Comparison of ENCODE assay signal across 1 cellular context in genomic region chr19:39970674-39971379, GRCh38.
A peak's percentile ranks its signal among the peaks of the same experiment; 100 is the strongest.
TF ChIP-seq lines count a peak whose summit lies in the region.

TSS of gene PSMC4 (plus strand) at chr19:39971165. CDS start at chr19:39971203, 38 bp downstream.

TF ChIP-seq in HepG2, 621 proteins besides CTCF, POLR2A, EP300 and RAD21 (continued from another document and continues in another):
- TF ChIP-seq ZNF605 (CRISPR knock-in tag; IDR thresholded peaks at IDR 0.05) (peak; percentile 88), TRIM22 (IDR thresholded peaks at IDR 0.05) (no peak), KLF13 (CRISPR knock-in tag; IDR thresholded peaks at IDR 0.05) (0 out of 2 replicates have a peak, but pooled peaks have one; percentile 42), ZSCAN25 (CRISPR knock-in tag; IDR thresholded peaks at IDR 0.05) (peak; percentile 63; the same call in 1 of the 2 replicates), IKZF4 (CRISPR knock-in tag; IDR thresholded peaks at IDR 0.05; ENCODE audit: borderline replicate concordance, low read depth, not compliant biosample characterization) (no peak), ZNF260 (CRISPR knock-in tag; IDR thresholded peaks at IDR 0.05; ENCODE audit: borderline replicate concordance, low read depth) (no peak), CC2D1A (CRISPR knock-in tag; IDR thresholded peaks at IDR 0.05) (0 out of 2 replicates have a peak, but pooled peaks have one; percentile 55), ZNF747 (CRISPR knock-in tag; IDR thresholded peaks at IDR 0.05; ENCODE audit: borderline replicate concordance) (0 out of 2 replicates have a peak, but pooled peaks have one; percentile 38), GATAD1 (CRISPR knock-in tag; IDR thresholded peaks at IDR 0.05) (peak; percentile 95), SIN3A (IDR thresholded peaks at IDR 0.05; ENCODE audit: borderline replicate concordance, low read depth, low read length) (peak; percentile 81; the same call in 1 of the 2 replicates), SAFB2 (CRISPR knock-in tag; IDR thresholded peaks at IDR 0.05; ENCODE audit: borderline replicate concordance, low read depth) (peak; percentile 90; the same call in 1 of the 2 replicates), TMF1 (CRISPR knock-in tag; IDR thresholded peaks at IDR 0.05; ENCODE audit: low read depth) (no peak; the same call in 1 of the 2 replicates), MEIS1 (CRISPR knock-in tag; IDR thresholded peaks at IDR 0.05; ENCODE audit: borderline replicate concordance) (no peak; the same call in 1 of the 2 replicates), NCOR1 (IDR thresholded peaks at IDR 0.05; ENCODE audit: borderline replicate concordance, low read length) (no peak; the same call in 1 of the 2 replicates), KAT2B (IDR thresholded peaks at IDR 0.05; ENCODE audit: borderline replicate concordance, low read depth, low read length) (no peak), ZNF12 (CRISPR knock-in tag; IDR thresholded peaks at IDR 0.05) (0 out of 2 replicates have a peak, but pooled peaks have one; percentile 19), NKX3-1 (CRISPR knock-in tag; IDR thresholded peaks at IDR 0.05) (peak; percentile 82), RBAK (CRISPR knock-in tag; IDR thresholded peaks at IDR 0.05) (no peak), ZBTB3 (CRISPR knock-in tag; IDR thresholded peaks at IDR 0.05; ENCODE audit: borderline replicate concordance, low read depth) (no peak), ZNF33B (CRISPR knock-in tag; IDR thresholded peaks at IDR 0.05) (no peak), PHF20 (CRISPR knock-in tag; IDR thresholded peaks at IDR 0.05) (peak; percentile 82), ZZZ3 (CRISPR knock-in tag; IDR thresholded peaks at IDR 0.05; ENCODE audit: borderline replicate concordance) (no peak; the same call in 1 of the 2 replicates), MIER2 (CRISPR knock-in tag; IDR thresholded peaks at IDR 0.05) (peak; percentile 83), ZNF501 (CRISPR knock-in tag; IDR thresholded peaks at IDR 0.05) (peak; percentile 54), ZNF335 (CRISPR knock-in tag; IDR thresholded peaks at IDR 0.05) (peak; percentile 83; the same call in 1 of the 2 replicates), ZNF207 (IDR thresholded peaks at IDR 0.05; ENCODE audit: borderline replicate concordance) (no peak), HOXA9 (CRISPR knock-in tag; IDR thresholded peaks at IDR 0.05; ENCODE audit: borderline replicate concordance) (no peak), ZNF276 (CRISPR knock-in tag; IDR thresholded peaks at IDR 0.05; ENCODE audit: low read depth) (peak; percentile 59; the same call in 1 of the 2 replicates), ZBTB46 (CRISPR knock-in tag; IDR thresholded peaks at IDR 0.05; ENCODE audit: borderline replicate concordance) (no peak), ZNF468 (CRISPR knock-in tag; IDR thresholded peaks at IDR 0.05) (no peak), ELF3 (CRISPR knock-in tag; IDR thresholded peaks at IDR 0.05) (peak; percentile 74), BRF2 (CRISPR knock-in tag; IDR thresholded peaks at IDR 0.05) (no peak), ZNF337 (CRISPR knock-in tag; IDR thresholded peaks at IDR 0.05; ENCODE audit: borderline replicate concordance, low read depth) (no peak), SALL1 (CRISPR knock-in tag; IDR thresholded peaks at IDR 0.05) (peak; percentile 93), ZNF34 (CRISPR knock-in tag; IDR thresholded peaks at IDR 0.05; ENCODE audit: borderline replicate concordance) (no peak), MTA1 (CRISPR knock-in tag; IDR thresholded peaks at IDR 0.05; ENCODE audit: borderline replicate concordance) (peak; percentile 68; the same call in 1 of the 2 replicates), ZNF484 (CRISPR knock-in tag; IDR thresholded peaks at IDR 0.05; ENCODE audit: borderline replicate concordance, low read depth) (no peak), ZNF562 (CRISPR knock-in tag; IDR thresholded peaks at IDR 0.05; ENCODE audit: borderline replicate concordance) (no peak), ZEB1 (IDR thresholded peaks at IDR 0.05; ENCODE audit: insufficient replicate concordance, low read depth) (no peak), FOSL1 (CRISPR knock-in tag; IDR thresholded peaks at IDR 0.05; ENCODE audit: borderline replicate concordance) (no peak), DMAP1 (CRISPR knock-in tag; IDR thresholded peaks at IDR 0.05) (peak; percentile 83), POLR2AphosphoS5 (IDR thresholded peaks at IDR 0.05; ENCODE audit: low read depth, low read length) (peak; percentile 83), TERF1 (CRISPR knock-in tag; IDR thresholded peaks at IDR 0.05) (no peak), HNF4G (IDR thresholded peaks at IDR 0.05; ENCODE audit: borderline replicate concordance, low read depth, low read length) (0 out of 2 replicates have a peak, but pooled peaks have one; percentile 9), HNF4G (CRISPR knock-in tag; IDR thresholded peaks at IDR 0.05; ENCODE audit: borderline replicate concordance, low read depth) (peak; percentile 48; the same call in 1 of the 2 replicates), ZNF180 (CRISPR knock-in tag; IDR thresholded peaks at IDR 0.05; ENCODE audit: borderline replicate concordance, low read depth) (no peak)
- TF ChIP-seq, protein P1, sequence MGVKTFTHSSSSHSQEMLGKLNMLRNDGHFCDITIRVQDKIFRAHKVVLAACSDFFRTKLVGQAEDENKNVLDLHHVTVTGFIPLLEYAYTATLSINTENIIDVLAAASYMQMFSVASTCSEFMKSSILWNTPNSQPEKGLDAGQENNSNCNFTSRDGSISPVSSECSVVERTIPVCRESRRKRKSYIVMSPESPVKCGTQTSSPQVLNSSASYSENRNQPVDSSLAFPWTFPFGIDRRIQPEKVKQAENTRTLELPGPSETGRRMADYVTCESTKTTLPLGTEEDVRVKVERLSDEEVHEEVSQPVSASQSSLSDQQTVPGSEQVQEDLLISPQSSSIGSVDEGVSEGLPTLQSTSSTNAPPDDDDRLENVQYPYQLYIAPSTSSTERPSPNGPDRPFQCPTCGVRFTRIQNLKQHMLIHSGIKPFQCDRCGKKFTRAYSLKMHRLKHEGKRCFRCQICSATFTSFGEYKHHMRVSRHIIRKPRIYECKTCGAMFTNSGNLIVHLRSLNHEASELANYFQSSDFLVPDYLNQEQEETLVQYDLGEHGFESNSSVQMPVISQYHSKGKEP (CRISPR knock-in tag; IDR thresholded peaks at IDR 0.05) = 0 out of 2 replicates have a peak, but pooled peaks have one; percentile 50
- TF ChIP-seq, protein P2, sequence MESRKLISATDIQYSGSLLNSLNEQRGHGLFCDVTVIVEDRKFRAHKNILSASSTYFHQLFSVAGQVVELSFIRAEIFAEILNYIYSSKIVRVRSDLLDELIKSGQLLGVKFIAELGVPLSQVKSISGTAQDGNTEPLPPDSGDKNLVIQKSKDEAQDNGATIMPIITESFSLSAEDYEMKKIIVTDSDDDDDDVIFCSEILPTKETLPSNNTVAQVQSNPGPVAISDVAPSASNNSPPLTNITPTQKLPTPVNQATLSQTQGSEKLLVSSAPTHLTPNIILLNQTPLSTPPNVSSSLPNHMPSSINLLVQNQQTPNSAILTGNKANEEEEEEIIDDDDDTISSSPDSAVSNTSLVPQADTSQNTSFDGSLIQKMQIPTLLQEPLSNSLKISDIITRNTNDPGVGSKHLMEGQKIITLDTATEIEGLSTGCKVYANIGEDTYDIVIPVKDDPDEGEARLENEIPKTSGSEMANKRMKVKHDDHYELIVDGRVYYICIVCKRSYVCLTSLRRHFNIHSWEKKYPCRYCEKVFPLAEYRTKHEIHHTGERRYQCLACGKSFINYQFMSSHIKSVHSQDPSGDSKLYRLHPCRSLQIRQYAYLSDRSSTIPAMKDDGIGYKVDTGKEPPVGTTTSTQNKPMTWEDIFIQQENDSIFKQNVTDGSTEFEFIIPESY (CRISPR knock-in tag; IDR thresholded peaks at IDR 0.05) = peak; percentile 85
- TF ChIP-seq, protein P3, sequence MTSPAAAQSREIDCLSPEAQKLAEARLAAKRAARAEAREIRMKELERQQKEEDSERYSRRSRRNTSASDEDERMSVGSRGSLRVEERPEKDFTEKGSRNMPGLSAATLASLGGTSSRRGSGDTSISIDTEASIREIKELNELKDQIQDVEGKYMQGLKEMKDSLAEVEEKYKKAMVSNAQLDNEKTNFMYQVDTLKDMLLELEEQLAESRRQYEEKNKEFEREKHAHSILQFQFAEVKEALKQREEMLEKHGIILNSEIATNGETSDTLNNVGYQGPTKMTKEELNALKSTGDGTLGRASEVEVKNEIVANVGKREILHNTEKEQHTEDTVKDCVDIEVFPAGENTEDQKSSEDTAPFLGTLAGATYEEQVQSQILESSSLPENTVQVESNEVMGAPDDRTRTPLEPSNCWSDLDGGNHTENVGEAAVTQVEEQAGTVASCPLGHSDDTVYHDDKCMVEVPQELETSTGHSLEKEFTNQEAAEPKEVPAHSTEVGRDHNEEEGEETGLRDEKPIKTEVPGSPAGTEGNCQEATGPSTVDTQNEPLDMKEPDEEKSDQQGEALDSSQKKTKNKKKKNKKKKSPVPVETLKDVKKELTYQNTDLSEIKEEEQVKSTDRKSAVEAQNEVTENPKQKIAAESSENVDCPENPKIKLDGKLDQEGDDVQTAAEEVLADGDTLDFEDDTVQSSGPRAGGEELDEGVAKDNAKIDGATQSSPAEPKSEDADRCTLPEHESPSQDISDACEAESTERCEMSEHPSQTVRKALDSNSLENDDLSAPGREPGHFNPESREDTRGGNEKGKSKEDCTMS (CRISPR knock-in tag; conservative IDR thresholded peaks at IDR 0.05) = 0 out of 2 replicates have a peak, but pooled peaks have one; percentile 67
- TF ChIP-seq, protein P4, sequence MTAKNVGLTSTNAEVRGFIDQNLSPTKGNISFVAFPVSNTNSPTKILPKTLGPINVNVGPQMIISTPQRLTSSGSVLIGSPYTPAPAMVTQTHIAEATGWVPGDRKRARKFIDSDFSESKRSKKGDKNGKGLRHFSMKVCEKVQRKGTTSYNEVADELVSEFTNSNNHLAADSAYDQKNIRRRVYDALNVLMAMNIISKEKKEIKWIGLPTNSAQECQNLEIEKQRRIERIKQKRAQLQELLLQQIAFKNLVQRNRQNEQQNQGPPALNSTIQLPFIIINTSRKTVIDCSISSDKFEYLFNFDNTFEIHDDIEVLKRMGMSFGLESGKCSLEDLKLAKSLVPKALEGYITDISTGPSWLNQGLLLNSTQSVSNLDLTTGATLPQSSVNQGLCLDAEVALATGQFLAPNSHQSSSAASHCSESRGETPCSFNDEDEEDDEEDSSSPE (CRISPR knock-in tag; IDR thresholded peaks at IDR 0.05) = peak; percentile 94
- TF ChIP-seq, protein P5, sequence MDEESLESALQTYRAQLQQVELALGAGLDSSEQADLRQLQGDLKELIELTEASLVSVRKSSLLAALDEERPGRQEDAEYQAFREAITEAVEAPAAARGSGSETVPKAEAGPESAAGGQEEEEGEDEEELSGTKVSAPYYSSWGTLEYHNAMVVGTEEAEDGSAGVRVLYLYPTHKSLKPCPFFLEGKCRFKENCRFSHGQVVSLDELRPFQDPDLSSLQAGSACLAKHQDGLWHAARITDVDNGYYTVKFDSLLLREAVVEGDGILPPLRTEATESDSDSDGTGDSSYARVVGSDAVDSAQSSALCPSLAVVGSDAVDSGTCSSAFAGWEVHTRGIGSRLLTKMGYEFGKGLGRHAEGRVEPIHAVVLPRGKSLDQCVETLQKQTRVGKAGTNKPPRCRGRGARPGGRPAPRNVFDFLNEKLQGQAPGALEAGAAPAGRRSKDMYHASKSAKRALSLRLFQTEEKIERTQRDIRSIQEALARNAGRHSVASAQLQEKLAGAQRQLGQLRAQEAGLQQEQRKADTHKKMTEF (CRISPR knock-in tag; IDR thresholded peaks at IDR 0.05) = peak; percentile 90
